ENCODE assay signal across 8 cellular contexts in the genomic region with DNA sequence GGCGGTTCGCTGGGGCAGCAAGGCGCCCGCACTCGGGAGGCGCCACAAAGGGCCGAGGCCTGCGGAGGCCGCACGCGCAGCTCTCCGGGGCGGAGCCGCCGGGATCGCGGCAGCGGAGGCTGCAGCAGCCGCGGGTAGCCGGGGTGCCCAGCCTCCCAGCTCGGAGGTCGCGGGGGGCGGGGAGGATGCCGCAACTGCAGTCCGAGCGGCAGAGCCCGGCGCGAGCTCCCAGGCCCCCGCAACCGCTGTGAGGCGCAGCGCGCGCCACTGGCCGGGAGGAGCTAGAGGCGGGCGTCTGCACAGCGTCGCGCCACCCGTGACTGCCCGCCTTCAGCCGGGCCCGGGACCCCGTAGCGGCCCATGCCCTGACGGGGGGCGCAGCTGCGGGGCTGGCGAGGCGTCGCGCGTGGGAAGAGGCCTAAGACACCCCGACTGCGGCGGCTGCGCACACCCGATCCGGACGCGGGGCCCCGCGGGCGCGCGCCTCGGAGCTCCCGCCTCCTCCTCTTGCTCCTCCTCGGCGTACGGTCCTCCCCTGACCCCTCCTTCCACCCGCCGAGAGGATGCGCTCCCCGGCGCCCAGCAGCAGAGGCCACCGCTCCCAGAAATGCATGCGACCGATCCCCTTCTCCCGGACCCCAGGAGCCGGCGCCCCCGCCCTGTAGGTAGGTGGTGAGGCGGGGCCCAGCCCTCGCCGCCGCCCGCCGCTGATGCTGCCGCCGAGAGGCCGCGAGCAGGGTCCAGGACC. TPM values are rescaled to one million over a fixed set of nuclear protein-coding genes. Genes with fewer than 3 reads are reported as not detected.
A peak's percentile ranks its signal among the peaks of the same experiment; 100 is the strongest.
DNase-seq lines count a peak whose midpoint lies in the region; ATAC-seq, FAIRE-seq and TF ChIP-seq lines count a peak whose summit lies in the region.

A gene with protein sequence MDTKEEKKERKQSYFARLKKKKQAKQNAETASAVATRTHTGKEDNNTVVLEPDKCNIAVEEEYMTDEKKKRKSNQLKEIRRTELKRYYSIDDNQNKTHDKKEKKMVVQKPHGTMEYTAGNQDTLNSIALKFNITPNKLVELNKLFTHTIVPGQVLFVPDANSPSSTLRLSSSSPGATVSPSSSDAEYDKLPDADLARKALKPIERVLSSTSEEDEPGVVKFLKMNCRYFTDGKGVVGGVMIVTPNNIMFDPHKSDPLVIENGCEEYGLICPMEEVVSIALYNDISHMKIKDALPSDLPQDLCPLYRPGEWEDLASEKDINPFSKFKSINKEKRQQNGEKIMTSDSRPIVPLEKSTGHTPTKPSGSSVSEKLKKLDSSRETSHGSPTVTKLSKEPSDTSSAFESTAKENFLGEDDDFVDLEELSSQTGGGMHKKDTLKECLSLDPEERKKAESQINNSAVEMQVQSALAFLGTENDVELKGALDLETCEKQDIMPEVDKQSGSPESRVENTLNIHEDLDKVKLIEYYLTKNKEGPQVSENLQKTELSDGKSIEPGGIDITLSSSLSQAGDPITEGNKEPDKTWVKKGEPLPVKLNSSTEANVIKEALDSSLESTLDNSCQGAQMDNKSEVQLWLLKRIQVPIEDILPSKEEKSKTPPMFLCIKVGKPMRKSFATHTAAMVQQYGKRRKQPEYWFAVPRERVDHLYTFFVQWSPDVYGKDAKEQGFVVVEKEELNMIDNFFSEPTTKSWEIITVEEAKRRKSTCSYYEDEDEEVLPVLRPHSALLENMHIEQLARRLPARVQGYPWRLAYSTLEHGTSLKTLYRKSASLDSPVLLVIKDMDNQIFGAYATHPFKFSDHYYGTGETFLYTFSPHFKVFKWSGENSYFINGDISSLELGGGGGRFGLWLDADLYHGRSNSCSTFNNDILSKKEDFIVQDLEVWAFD (plus strand): TSS at position 558 of the 748 bp plus-strand sequence. CDS start 24,395 bp downstream, outside the sequence.

- ATAC-seq in natural killer cell, result peak; percentile 83 to 92 (median 85)

- H3K4me3 ChIP-seq in Peyer's patch (peak within 1 kb of the TSS; percentile 69 to 87 (median 78)), fibroblast of lung (replicated peaks in 1 of 4; ENCODE audit: control extremely low read depth in 1 of 4, insufficient read depth in 1 of 4, low read depth in 3 of 4, low read length in 4 of 4) (peak within 1 kb of the TSS; percentile 63 to 84 (median 77))

- H3K9me3 ChIP-seq in Peyer's patch, result no peaks in the 10 kb centered on the region
- no peaks in the 10 kb centered on the region for H3K9me3 ChIP-seq in fibroblast of lung (ENCODE audit: control insufficient read depth, insufficient read depth, low read depth, low read length)

- peak; percentile 83 to 91 for TF ChIP-seq POLR2A in Peyer's patch (IDR thresholded peaks at IDR 0.05)

- H3K27me3 ChIP-seq in Peyer's patch (no peaks in the 10 kb centered on the region), fibroblast of lung (ENCODE audit: control insufficient read depth, insufficient read depth, low read length) (no peaks in the 10 kb centered on the region)

- no peaks in the 10 kb centered on the region for H3K9me3 Mint-ChIP-seq in natural killer cell

- H3K36me3 ChIP-seq in Peyer's patch (no peaks in the 10 kb centered on the region), fibroblast of lung (ENCODE audit: control insufficient read depth, insufficient read depth, low read length) (no peaks in the 10 kb centered on the region)

- H3K4me2 ChIP-seq in fibroblast of lung (ENCODE audit: extremely low read depth, insufficient read depth, low read length), result peak within 1 kb of the TSS; percentile 91

- peak within 1 kb of the TSS; percentile 97 for H3K4me3 Mint-ChIP-seq in natural killer cell

- TF ChIP-seq CTCF in D721Med (IDR thresholded peaks at IDR 0.05; ENCODE audit: insufficient read depth, missing control alignments), result no peak
- no peak for TF ChIP-seq CTCF in GM20000 (IDR thresholded peaks at IDR 0.05; ENCODE audit: extremely low read depth, missing control alignments)
- peak in 2 of 6 experiments; percentile 16 to 24 for TF ChIP-seq CTCF in Peyer's patch (IDR thresholded peaks at IDR 0.05)
- no peak for TF ChIP-seq CTCF in fibroblast of lung (conservative IDR thresholded peaks at IDR 0.05 in 1 of 2, IDR thresholded peaks at IDR 0.05 in 1 of 2; ENCODE audit: low read depth in 1 of 2, low read length in 2 of 2)
- TF ChIP-seq CTCF in natural killer cell (IDR thresholded peaks at IDR 0.05), result no peak

- no peaks in the 10 kb centered on the region for H3K27me3 Mint-ChIP-seq in natural killer cell (ENCODE audit: low read depth in 2 of 2)

- H3K4me1 ChIP-seq in Peyer's patch (peaks cover 0 to 14% (median 12%) of the 10 kb centered on the region in 4 donors), fibroblast of lung (ENCODE audit: control insufficient read depth, extremely low read depth, insufficient read depth, low read length) (peaks cover 20% of the 10 kb centered on the region)

- H4K20me1 ChIP-seq in fibroblast of lung (ENCODE audit: control insufficient read depth, extremely low read depth, insufficient read depth, low read length), result no peaks in the 10 kb centered on the region

- H3K27ac Mint-ChIP-seq in natural killer cell, result peak within 1 kb of the TSS; percentile 93 to 98

- DNase-seq in D721Med (ENCODE audit: insufficient read length, low spot score), result peak; percentile 43
- DNase-seq in GM20000 (ENCODE audit: low spot score), result peak; percentile 88
- DNase-seq in HS-27A (ENCODE audit: low read depth), result peak; percentile 51
- peak; percentile 74 to 90 (median 88) for DNase-seq in Peyer's patch
- peak; percentile 65 to 72 for DNase-seq in activated T-helper 1 cell treated with anti-CD3 and anti-CD28 coated beads, Interleukin-2, amount 50 U/mL, for 16 hours (ENCODE audit: low read depth in 1 of 2, low spot score in 1 of 2)
- peak; percentile 73 to 77 for DNase-seq in fibroblast of lung (ENCODE audit: low read depth in 2 of 2)
- peak; percentile 79 for DNase-seq in natural killer cell
- DNase-seq in stimulated activated naive CD4-positive, alpha-beta T cell treated with Interleukin-2 at 50 U/mL for 16 hours (lab: John Stamatoyannopoulos, UW), result peak; percentile 75

- peaks cover 15% of the 10 kb centered on the region for H3K79me2 ChIP-seq in fibroblast of lung (ENCODE audit: control insufficient read depth, insufficient read depth, low read length)

- H3K4me1 Mint-ChIP-seq in natural killer cell, result peaks cover 40 to 42% of the 10 kb centered on the region in 2 donors

- FAIRE-seq in D721Med (lab: Jason Lieb, UNC), result no peak

- H2AFZ ChIP-seq in fibroblast of lung (ENCODE audit: low read length), result peak within 1 kb of the TSS; percentile 90

- peak within 1 kb of the TSS; percentile 92 to 98 (median 94) for H3K27ac ChIP-seq in Peyer's patch
- H3K27ac ChIP-seq in fibroblast of lung (ENCODE audit: insufficient read depth, low read length), result peak within 1 kb of the TSS; percentile 85

- H3K36me3 Mint-ChIP-seq in natural killer cell, result no peaks in the 10 kb centered on the region

- intact Hi-C loops in natural killer cell (cut with micrococcal nuclease), result loop anchor here (2.0 kb wide), 1 partner anchor 44 kb away; no protein-coding TSS in a partner anchor

- H3K9ac ChIP-seq in fibroblast of lung (ENCODE audit: insufficient read depth, low read length), result peak within 1 kb of the TSS; percentile 86

RNA-seq across cellular contexts. Expression of the gene that starts here (rescaled TPM):
- total RNA-seq in Peyer's patch, result 10 to 100 TPM; 15.4 to 80.9 (median 27.7) TPM
- total RNA-seq in fibroblast of lung, result 38.5 and 49.9 TPM in 2 replicates
- polyA plus RNA-seq in fibroblast of lung, result 12.8 and 13.7 TPM in 2 replicates
- 12.6 and 14.7 TPM in 2 replicates for polyA plus RNA-seq in fibroblast of lung (2012)
- polyA minus RNA-seq in fibroblast of lung (ENCODE audit: low replicate concordance), result 1.3 and 6.9 TPM in 2 replicates
- total RNA-seq in natural killer cell, result 10 to 100 TPM; 37.3 to 66.6 (median 56.8) TPM

Comparison
In these comparisons a context has a peak if more than half of its experiments do, and no peak if none do; other contexts are left out.
1. Peak in every context shown above with its lines: DNase-seq, ATAC-seq, H3K4me3 ChIP-seq and H3K27ac ChIP-seq.